1 cellular context compared by ENCODE assay signal in genomic region chr3:45656575-45657363, GRCh38.
TF ChIP-seq lines count a peak whose summit lies in the region.

No MANE protein-coding gene starts in this region.

TF ChIP-seq in HepG2, 621 proteins besides CTCF, POLR2A, EP300 and RAD21 (continued from another document and continues in another):
- TF ChIP-seq USF2 (IDR thresholded peaks at IDR 0.05; ENCODE audit: low read depth, low read length) (no peak), USF2 (CRISPR knock-in tag; IDR thresholded peaks at IDR 0.05; ENCODE audit: borderline replicate concordance) (no peak), STAG1 (CRISPR knock-in tag; IDR thresholded peaks at IDR 0.05) (peak; percentile 95), ZNF10 (CRISPR knock-in tag; IDR thresholded peaks at IDR 0.05; ENCODE audit: borderline replicate concordance, low read depth) (no peak), ZNF496 (CRISPR knock-in tag; IDR thresholded peaks at IDR 0.05; ENCODE audit: insufficient replicate concordance) (no peak), ZNF713 (CRISPR knock-in tag; IDR thresholded peaks at IDR 0.05) (no peak), ZSCAN20 (CRISPR knock-in tag; IDR thresholded peaks at IDR 0.05; ENCODE audit: borderline replicate concordance) (no peak), RFXAP (CRISPR knock-in tag; IDR thresholded peaks at IDR 0.05; ENCODE audit: borderline replicate concordance) (no peak), SIX1 (CRISPR knock-in tag; IDR thresholded peaks at IDR 0.05; ENCODE audit: borderline replicate concordance) (0 out of 2 replicates have a peak, but pooled peaks have one; percentile 19), XBP1 (CRISPR knock-in tag; IDR thresholded peaks at IDR 0.05) (no peak), MYC (CRISPR knock-in tag; IDR thresholded peaks at IDR 0.05; ENCODE audit: borderline replicate concordance) (no peak), ZNF44 (CRISPR knock-in tag; IDR thresholded peaks at IDR 0.05) (no peak), CENPT (CRISPR knock-in tag; IDR thresholded peaks at IDR 0.05; ENCODE audit: low read depth) (no peak), KLF15 (CRISPR knock-in tag; IDR thresholded peaks at IDR 0.05; ENCODE audit: borderline replicate concordance) (no peak), THRA (CRISPR knock-in tag; IDR thresholded peaks at IDR 0.05; ENCODE audit: borderline replicate concordance) (no peak), REL (CRISPR knock-in tag; conservative IDR thresholded peaks at IDR 0.05) (no peak), ZNF724P (CRISPR knock-in tag; IDR thresholded peaks at IDR 0.05; ENCODE audit: borderline replicate concordance) (no peak), BCL6 (CRISPR knock-in tag; IDR thresholded peaks at IDR 0.05) (no peak), PRMT3 (CRISPR knock-in tag; IDR thresholded peaks at IDR 0.05; ENCODE audit: borderline replicate concordance, low read depth) (no peak), HIC2 (CRISPR knock-in tag; IDR thresholded peaks at IDR 0.05; ENCODE audit: low read depth) (no peak), ZNF512B (CRISPR knock-in tag; IDR thresholded peaks at IDR 0.05; ENCODE audit: borderline replicate concordance) (no peak), ATF7-NPFF (CRISPR knock-in tag; IDR thresholded peaks at IDR 0.05; ENCODE audit: low read depth) (no peak), GZF1 (CRISPR knock-in tag; IDR thresholded peaks at IDR 0.05) (no peak), MEIS1 (CRISPR knock-in tag; IDR thresholded peaks at IDR 0.05; ENCODE audit: borderline replicate concordance) (no peak), HOXA3 (CRISPR knock-in tag; IDR thresholded peaks at IDR 0.05) (0 out of 2 replicates have a peak, but pooled peaks have one; percentile 13), HMGXB4 (CRISPR knock-in tag; IDR thresholded peaks at IDR 0.05; ENCODE audit: borderline replicate concordance in 1 of 2, low read depth in 1 of 2) (peak; percentile 52 to 66; a peak in 2 of 4 replicates), HOXA9 (CRISPR knock-in tag; IDR thresholded peaks at IDR 0.05; ENCODE audit: borderline replicate concordance) (no peak), HNRNPL (IDR thresholded peaks at IDR 0.05; ENCODE audit: low read depth, low read length) (no peak), ZBTB10 (CRISPR knock-in tag; IDR thresholded peaks at IDR 0.05; ENCODE audit: borderline replicate concordance) (no peak), ZBTB44 (CRISPR knock-in tag; IDR thresholded peaks at IDR 0.05) (no peak), CEBPZ (IDR thresholded peaks at IDR 0.05; ENCODE audit: low read length) (no peak), NFKB2 (CRISPR knock-in tag; IDR thresholded peaks at IDR 0.05; ENCODE audit: borderline replicate concordance) (no peak), MTERF4 (CRISPR knock-in tag; IDR thresholded peaks at IDR 0.05) (no peak), FLYWCH1 (CRISPR knock-in tag; IDR thresholded peaks at IDR 0.05) (no peak), MZF1 (CRISPR knock-in tag; IDR thresholded peaks at IDR 0.05; ENCODE audit: borderline replicate concordance) (no peak), ELF4 (CRISPR knock-in tag; IDR thresholded peaks at IDR 0.05; ENCODE audit: borderline replicate concordance) (no peak), RBM39 (IDR thresholded peaks at IDR 0.05; ENCODE audit: low read depth, low read length, poor library complexity, severe bottlenecking) (no peak), XRCC5 (optimal IDR thresholded peaks at IDR 0.05; ENCODE audit: low read length) (peak; percentile 51), IKZF5 (CRISPR knock-in tag; IDR thresholded peaks at IDR 0.05) (0 out of 2 replicates have a peak, but pooled peaks have one; percentile 22), ZNF34 (CRISPR knock-in tag; IDR thresholded peaks at IDR 0.05; ENCODE audit: borderline replicate concordance) (no peak), ZNF547 (CRISPR knock-in tag; IDR thresholded peaks at IDR 0.05) (no peak), ESRRA (CRISPR knock-in tag; IDR thresholded peaks at IDR 0.05; ENCODE audit: low read depth) (no peak), NR3C1 (CRISPR knock-in tag; IDR thresholded peaks at IDR 0.05) (no peak)
